ENCODE assay signal across 1 cellular context in the genomic region with DNA sequence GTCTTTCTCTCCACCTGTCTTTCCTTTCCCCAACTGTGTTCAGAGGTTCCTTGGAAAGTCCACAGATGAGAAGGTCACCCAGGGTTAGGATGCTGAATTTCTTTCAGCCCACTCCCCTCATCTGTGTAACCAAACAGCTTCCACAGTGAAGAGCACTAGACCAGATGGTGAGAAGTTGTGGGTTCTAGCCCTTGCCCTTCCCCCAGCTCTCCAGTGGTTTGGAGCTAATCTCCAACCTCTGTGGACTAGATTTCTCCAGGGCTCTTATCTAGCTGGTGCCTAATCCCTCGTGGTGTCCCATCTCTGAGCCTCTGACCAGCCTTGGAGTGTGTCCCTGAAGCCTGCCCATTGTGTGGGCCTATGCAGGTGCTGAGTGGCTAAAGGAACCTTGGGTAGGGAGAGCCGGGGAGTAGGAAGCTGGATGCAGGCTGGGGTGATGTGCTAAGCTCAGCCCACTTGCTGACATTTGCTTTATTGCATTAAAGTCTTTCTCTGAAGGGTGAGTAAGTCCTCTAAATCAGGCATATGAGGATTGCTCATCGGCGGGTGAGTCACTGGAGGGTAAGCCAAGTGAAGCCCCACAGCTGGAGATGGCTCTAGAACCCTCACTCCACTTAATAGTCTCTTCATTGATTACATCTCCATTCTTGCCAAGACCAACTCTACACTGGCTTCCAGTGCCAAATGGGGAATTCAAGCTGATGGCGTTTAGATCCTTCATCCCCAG.
TF ChIP-seq lines count a peak whose summit lies in the region.

No MANE protein-coding gene starts in this region.

TF ChIP-seq in GM12878, 131 proteins besides CTCF, POLR2A, EP300 and RAD21:
- peak; percentile 84 for TF ChIP-seq POLR2AphosphoS5 (IDR thresholded peaks at IDR 0.05; ENCODE audit: low read length)
- no peak for TF ChIP-seq NR2C2 (IDR thresholded peaks at IDR 0.05; ENCODE audit: borderline replicate concordance, control insufficient read depth, insufficient read length, low read depth)
- TF ChIP-seq PAX5 (IDR thresholded peaks at IDR 0.05; ENCODE audit: borderline replicate concordance, low read depth, low read length) = peak; percentile 58; the same call in 1 of the 2 replicates
- TF ChIP-seq BACH1 (IDR thresholded peaks at IDR 0.05; ENCODE audit: borderline replicate concordance) = 0 out of 2 replicates have a peak, but pooled peaks have one; percentile 16
